Comparison of ENCODE assay signal across 11 cellular contexts in the genomic region with DNA sequence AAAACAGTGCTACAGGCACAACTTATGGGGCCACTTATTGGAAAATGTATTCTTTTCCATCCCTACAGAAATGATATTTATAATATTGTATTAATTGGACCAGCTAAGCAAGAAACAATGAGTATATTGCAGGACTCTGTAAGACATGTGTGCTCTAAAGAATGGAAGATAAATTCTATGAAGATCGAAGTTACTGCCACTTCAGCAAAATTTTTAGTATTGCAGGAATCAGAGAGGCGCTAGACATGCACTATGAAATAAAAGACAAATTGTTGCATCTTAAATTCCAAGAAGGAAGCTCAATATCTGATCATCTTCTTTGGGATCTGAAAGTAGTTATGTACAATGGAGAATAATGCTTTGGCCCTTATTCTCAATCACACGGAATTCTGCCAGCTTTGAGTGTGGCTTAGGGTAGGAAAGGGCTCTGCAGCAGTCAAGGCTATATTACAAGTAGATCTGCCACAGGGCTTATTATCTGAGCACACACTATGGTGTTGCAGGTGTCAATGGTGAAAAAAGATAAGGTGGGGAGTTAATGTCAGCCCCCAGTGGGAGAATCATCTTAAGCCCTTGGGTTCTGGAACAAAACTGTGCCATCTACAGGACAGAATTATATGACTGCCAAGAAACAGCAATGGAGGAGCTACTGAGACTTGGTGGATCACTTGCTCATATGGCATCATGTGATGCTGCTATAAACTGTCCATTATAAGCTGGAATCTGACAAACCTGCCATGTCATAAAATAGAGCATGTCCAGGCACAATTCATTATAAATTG.
A peak's percentile ranks its signal among the peaks of the same experiment; 100 is the strongest.
DNase-seq lines count a peak whose midpoint lies in the region; ATAC-seq, FAIRE-seq and TF ChIP-seq lines count a peak whose summit lies in the region.
"Had no signal": no experiment of that assay in that cellular context is flagged by ENCODE, and none has a peak within 500 bp of the region (broad histone marks: within the 10 kb centered on the region; RNA-seq: fewer than 3 reads in every experiment).

No MANE protein-coding gene starts in this region.

- intact Hi-C loops in mucosa of descending colon (cut with DNase I, micrococcal nuclease): no loop called here

- H3K36me3 ChIP-seq in mucosa of descending colon (ENCODE audit: low read depth) (no peaks in the 10 kb centered on the region), gastroesophageal sphincter (no peaks in the 10 kb centered on the region), suprapubic skin (no peaks in the 10 kb centered on the region)
- H3K36me3 ChIP-seq: SJSA1 had no signal

- H3K9me3 ChIP-seq in mucosa of descending colon (no peaks in the 10 kb centered on the region), gastroesophageal sphincter (no peaks in the 10 kb centered on the region), suprapubic skin (no peaks in the 10 kb centered on the region)
- H3K9me3 ChIP-seq: SJSA1 had no signal

- ATAC-seq in GM18517 (IDR thresholded peaks at IDR 0.05; ENCODE audit: unreplicated experiment) (peak; percentile 66), HG02973 (IDR thresholded peaks at IDR 0.05; ENCODE audit: unreplicated experiment) (peak; percentile 70), mucosa of descending colon (peak; percentile 26), gastroesophageal sphincter (no peak)

- TF ChIP-seq EP300 in gastroesophageal sphincter (IDR thresholded peaks at IDR 0.05) (no peak), suprapubic skin (IDR thresholded peaks at IDR 0.05) (no peak)

- H3K4me1 ChIP-seq in mucosa of descending colon (ENCODE audit: low read depth): no peaks in the 10 kb centered on the region
- H3K4me1 ChIP-seq in gastroesophageal sphincter: no peaks in the 10 kb centered on the region
- no peaks in the 10 kb centered on the region for H3K4me1 ChIP-seq in suprapubic skin
- H3K4me1 ChIP-seq: SJSA1 had no signal

- no peaks in the 10 kb centered on the region for H3K27me3 ChIP-seq in gastroesophageal sphincter
- no peaks in the 10 kb centered on the region for H3K27me3 ChIP-seq in suprapubic skin
- H3K27me3 ChIP-seq: SJSA1 had no signal

- H3K4me3 ChIP-seq in mucosa of descending colon (no peak overlapping the region), gastroesophageal sphincter (no peak overlapping the region), suprapubic skin (no peak overlapping the region)
- H3K4me3 ChIP-seq: SJSA1 had no signal

- 70 to 85% methylated on average over 3 of the region's 3 CpGs for WGBS in gastroesophageal sphincter (ENCODE audit: low coverage in 1 of 2), 2 donors
- 82% methylated on average over 3 of the region's 3 CpGs for WGBS in suprapubic skin

- H3K27ac ChIP-seq in gastroesophageal sphincter (no peak overlapping the region), suprapubic skin (no peak overlapping the region)
- H3K27ac ChIP-seq: epithelial cell of prostate, SJSA1 had no signal

- no peak for TF ChIP-seq POLR2A in gastroesophageal sphincter (IDR thresholded peaks at IDR 0.05)
- no peak for TF ChIP-seq POLR2A in GM12891 (IDR thresholded peaks at IDR 0.05; ENCODE audit: low read depth, low read length)
- no peak for TF ChIP-seq POLR2A in suprapubic skin (IDR thresholded peaks at IDR 0.05)

- FAIRE-seq in GM12891 (lab: Jason Lieb, UNC): no peak

- DNase-seq in SK-N-DZ (ENCODE audit: low spot score) (peak; percentile 6), mucosa of descending colon (no peak), GM12891 (ENCODE audit: insufficient read length, low spot score) (no peak), suprapubic skin (ENCODE audit: low spot score in 2 of 2) (no peak)
- DNase-seq in activated effector memory CD4-positive, alpha-beta T cell treated with anti-CD3 and anti-CD28 coated beads, Interleukin-2, amount 50 U/mL, for 16 hours: no peak
- DNase-seq: activated gamma-delta T cell had no signal

- TF ChIP-seq CTCF in mucosa of descending colon (IDR thresholded peaks at IDR 0.05) (no peak), gastroesophageal sphincter (IDR thresholded peaks at IDR 0.05) (no peak), suprapubic skin (IDR thresholded peaks at IDR 0.05) (no peak)

TF ChIP-seq in GM12891, 5 proteins besides CTCF, POLR2A, EP300 and RAD21:
- no peak for TF ChIP-seq POLR2AphosphoS5 (IDR thresholded peaks at IDR 0.05; ENCODE audit: low read depth, low read length)
- no peak for TF ChIP-seq POU2F2 (IDR thresholded peaks at IDR 0.05; ENCODE audit: low read depth, low read length)
- TF ChIP-seq TAF1 (IDR thresholded peaks at IDR 0.05; ENCODE audit: low read depth, low read length): no peak
